Comparison of ENCODE assay signal across 1 cellular context in the genomic region with DNA sequence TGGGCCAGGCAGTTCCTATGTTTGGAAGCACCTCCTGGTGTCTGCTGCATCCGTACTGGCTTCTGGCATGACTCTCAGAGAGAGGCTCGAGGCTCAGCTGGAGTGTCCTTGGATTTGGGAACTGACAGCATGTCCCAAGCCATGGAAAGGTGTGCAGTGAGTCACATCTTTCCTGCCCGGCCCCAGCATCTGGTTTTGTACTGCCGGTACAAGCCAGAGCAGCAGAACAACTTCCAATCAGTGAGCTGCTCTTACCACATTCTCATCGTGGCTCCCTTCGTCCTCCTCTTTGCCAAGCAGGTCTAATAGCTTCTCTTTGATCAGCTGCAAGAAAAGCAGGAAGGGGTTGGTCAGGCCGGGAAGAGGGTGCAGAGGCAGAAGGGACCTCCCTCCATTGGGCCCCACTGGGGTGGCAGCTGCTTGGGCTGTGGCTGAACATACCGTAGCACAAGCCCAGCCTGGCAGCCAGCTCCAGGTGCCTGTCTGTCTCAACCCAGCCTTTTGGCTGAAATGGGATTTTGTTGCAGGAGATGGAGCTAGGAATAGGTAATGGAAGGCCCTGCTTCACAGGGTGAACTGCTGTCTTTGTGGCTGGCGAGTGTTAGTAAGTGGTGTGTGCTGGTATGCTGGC.
TF ChIP-seq lines count a peak whose summit lies in the region.

No MANE protein-coding gene starts in this region.

TF ChIP-seq in SK-N-SH, 30 proteins besides CTCF, POLR2A, EP300 and RAD21:
- TF ChIP-seq YY1 (IDR thresholded peaks at IDR 0.05; ENCODE audit: low read depth): no peak
- TF ChIP-seq GATA2 (CRISPR knock-in tag; IDR thresholded peaks at IDR 0.05): no peak
- no peak for TF ChIP-seq MEF2A (IDR thresholded peaks at IDR 0.05; ENCODE audit: borderline replicate concordance, low read depth)
- TF ChIP-seq JUND (IDR thresholded peaks at IDR 0.05): no peak
